18 cellular contexts compared by ENCODE assay signal in the genomic region with DNA sequence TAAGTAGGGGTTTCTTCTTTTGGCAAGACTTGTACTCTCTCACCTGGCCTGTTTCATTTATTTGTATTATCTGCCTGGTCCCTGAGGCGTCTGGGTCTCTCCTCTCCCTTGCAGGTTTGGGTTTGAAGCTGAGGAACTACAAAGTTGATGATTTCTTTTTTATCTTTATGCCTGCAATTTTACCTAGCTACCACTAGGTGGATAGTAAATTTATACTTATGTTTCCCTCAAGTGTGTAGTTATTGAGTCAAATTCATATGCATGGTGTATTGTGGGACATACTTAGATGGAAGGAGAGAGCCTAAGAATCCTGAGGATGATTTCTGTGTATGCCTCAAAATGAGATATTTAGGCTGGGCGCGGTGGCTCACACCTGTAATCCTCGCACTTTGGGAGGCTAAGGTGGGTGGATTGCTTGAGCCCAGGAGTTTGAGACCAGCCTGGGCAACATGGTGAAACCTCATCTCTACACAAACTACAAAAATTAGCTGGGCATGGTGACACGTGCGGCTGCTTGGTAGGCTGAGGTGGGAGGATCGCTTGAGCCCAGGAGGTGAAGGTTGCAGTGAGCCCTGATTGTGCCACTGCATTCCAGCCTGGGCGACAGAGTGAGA. TPM values are rescaled to one million over a fixed set of nuclear protein-coding genes. Genes with fewer than 3 reads are reported as not detected.
A peak's percentile ranks its signal among the peaks of the same experiment; 100 is the strongest.
DNase-seq lines count a peak whose midpoint lies in the region; ATAC-seq and TF ChIP-seq lines count a peak whose summit lies in the region.
"Had no signal": no experiment of that assay in that cellular context is flagged by ENCODE, and none has a peak within 500 bp of the region (broad histone marks: within the 10 kb centered on the region; RNA-seq: fewer than 3 reads in every experiment).

No MANE protein-coding gene starts in this region.

- TF ChIP-seq CTCF in activated CD8-positive, alpha-beta T cell treated with anti-CD3 and anti-CD28 coated beads for 36 hours (IDR thresholded peaks at IDR 0.05): peak; percentile 64
- TF ChIP-seq CTCF in PC-3 (conservative IDR thresholded peaks at IDR 0.05; ENCODE audit: low read depth, low read length) (peak; percentile 56), fibroblast of pulmonary artery (IDR thresholded peaks at IDR 0.05; ENCODE audit: low read length, missing control alignments) (peak; percentile 38), transverse colon (IDR thresholded peaks at IDR 0.05) (peak; percentile 26 to 59 (median 40)), lower leg skin (IDR thresholded peaks at IDR 0.05) (no peak)

- peaks cover 2% of the 10 kb centered on the region for H3K9me3 Mint-ChIP-seq in activated CD8-positive, alpha-beta T cell treated with anti-CD3 and anti-CD28 coated beads for 36 hours
- no peaks in the 10 kb centered on the region for H3K9me3 Mint-ChIP-seq in activated CD8-positive, alpha-beta T cell treated with anti-CD3 and anti-CD28 coated beads, Interleukin-2, amount 10 ng/mL, durations not matched to agents 7 days and 5 days (ENCODE audit: insufficient read depth)
- H3K9me3 Mint-ChIP-seq: activated CD4-positive, alpha-beta T cell treated with anti-CD3 and anti-CD28 coated beads, Interleukin-2, amount 10 ng/mL, durations not matched to agents 24 days and 14 days had no signal

- CTCF ChIA-PET in activated CD8-positive, alpha-beta T cell treated with anti-CD3 and anti-CD28 coated beads for 36 hours (lab: Charles Lee): interaction anchor here (0.6 to 1.8 kb wide), 21 partner anchors 8 to 470 kb away, joined by 3 to 8 read pairs (median 3); a partner anchor contains a TSS
- CTCF ChIA-PET in activated CD8-positive, alpha-beta T cell treated with anti-CD3 and anti-CD28 coated beads, Interleukin-2, amount 10 ng/mL, durations not matched to agents 7 days and 5 days (lab: Charles Lee): interaction anchor here (0.7 to 3.3 kb wide), 11 partner anchors 10 to 479 kb away, joined by 3 to 18 read pairs (median 4); a partner anchor contains a TSS
- CTCF ChIA-PET in PC-3 (lab: Charles Lee): interaction anchor here (0.5 to 1.3 kb wide), 3 partner anchors 21 to 85 kb away, joined by 3 to 6 read pairs (median 3); no protein-coding TSS in a partner anchor

- no peak for DNase-seq in activated CD8-positive, alpha-beta T cell treated with anti-CD3 and anti-CD28 coated beads for 36 hours
- no peak for DNase-seq in activated CD8-positive, alpha-beta T cell treated with anti-CD3 and anti-CD28 coated beads, Interleukin-2, amount 10 ng/mL, durations not matched to agents 7 days and 5 days
- DNase-seq in PC-3 (peak; percentile 29), fibroblast of pulmonary artery (ENCODE audit: low read depth) (no peak), transverse colon (no peak), T-helper 1 cell (no peak), lower leg skin (ENCODE audit: low spot score in 2 of 2) (no peak)
- DNase-seq: activated CD4-positive, alpha-beta T cell treated with anti-CD3 and anti-CD28 coated beads, Interleukin-2, amount 10 ng/mL, durations not matched to agents 24 days and 14 days; activated gamma-delta T cell treated with Interleukin-2 at 50 U/mL for 16 hours; head of caudate nucleus; NCI-H1048; NCI-H69; substantia nigra had no signal

- no peak overlapping the region for H3K27ac Mint-ChIP-seq in activated CD8-positive, alpha-beta T cell treated with anti-CD3 and anti-CD28 coated beads for 36 hours
- no peak overlapping the region for H3K27ac Mint-ChIP-seq in activated CD8-positive, alpha-beta T cell treated with anti-CD3 and anti-CD28 coated beads, Interleukin-2, amount 10 ng/mL, durations not matched to agents 7 days and 5 days
- H3K27ac Mint-ChIP-seq: activated CD4-positive, alpha-beta T cell treated with anti-CD3 and anti-CD28 coated beads, Interleukin-2, amount 10 ng/mL, durations not matched to agents 24 days and 14 days had no signal

- intact Hi-C loops in activated CD8-positive, alpha-beta T cell treated with anti-CD3 and anti-CD28 coated beads for 36 hours (cut with micrococcal nuclease): no loop called here
- intact Hi-C loops in PC-3 (cut with micrococcal nuclease): no loop called here
- intact Hi-C loops in transverse colon (cut with DNase I; ENCODE audit: low total_unique reads): no loop called here
- intact Hi-C loops in lower leg skin (cut with DNase I; ENCODE audit: low total_unique reads): no loop called here

- no peaks in the 10 kb centered on the region for H3K27me3 ChIP-seq in PC-3 (ENCODE audit: low read length)
- H3K27me3 ChIP-seq in transverse colon: no peaks in the 10 kb centered on the region

- no peak overlapping the region for H2AFZ ChIP-seq in PC-3 (ENCODE audit: low read length)

- whole genome bisulfite sequencing in transverse colon (ENCODE audit: low coverage in 1 of 2), 2 donors: 92 to 93% methylated on average over 5 to 8 of the region's 8 CpGs
- WGBS in lower leg skin, 2 donors: 92 to 95% methylated on average over 8 of the region's 8 CpGs

- no peak overlapping the region for H3K4me2 ChIP-seq in PC-3 (ENCODE audit: low read length)

- H3K79me2 ChIP-seq in PC-3 (ENCODE audit: low read length): no peaks in the 10 kb centered on the region

- TF ChIP-seq POLR2A in transverse colon (IDR thresholded peaks at IDR 0.05) (no peak), lower leg skin (IDR thresholded peaks at IDR 0.05) (no peak)

- POLR2A ChIA-PET in activated CD8-positive, alpha-beta T cell treated with anti-CD3 and anti-CD28 coated beads for 36 hours (lab: Charles Lee): no interaction called here
- POLR2A ChIA-PET in activated CD8-positive, alpha-beta T cell treated with anti-CD3 and anti-CD28 coated beads, Interleukin-2, amount 10 ng/mL, durations not matched to agents 7 days and 5 days (lab: Charles Lee): no interaction called here
- POLR2A ChIA-PET in PC-3 (lab: Charles Lee; ENCODE audit: unreplicated experiment): no interaction called here

- H3K4me1 ChIP-seq in PC-3 (ENCODE audit: insufficient read depth, low read length): peaks cover 19% of the 10 kb centered on the region
- peaks cover 0 to 19% (median 7%) of the 10 kb centered on the region in 4 donors for H3K4me1 ChIP-seq in transverse colon

- no peaks in the 10 kb centered on the region for H3K9me2 ChIP-seq in PC-3 (replicated peaks; ENCODE audit: low read length)

- H3K36me3 ChIP-seq in PC-3 (ENCODE audit: low read depth, low read length) (no peaks in the 10 kb centered on the region), transverse colon (peaks cover 0 to 10% (median 0%) of the 10 kb centered on the region in 4 donors)

- BruUV-seq in PC-3 (replicated peaks; lab: Mats Ljungman, UMichigan): no TSS peak

- H3K4me3 ChIP-seq in PC-3 (ENCODE audit: low read length): no peak overlapping the region
- H3K4me3 ChIP-seq in fibroblast of pulmonary artery (replicated peaks; ENCODE audit: low read depth, low read length): no peak overlapping the region
- no peak overlapping the region for H3K4me3 ChIP-seq in transverse colon
- no peak overlapping the region for H3K4me3 ChIP-seq in lower leg skin (ENCODE audit: low read depth, poor library complexity, severe bottlenecking)
- H3K4me3 ChIP-seq: coronary artery, lung had no signal

- no peaks in the 10 kb centered on the region for H4K20me1 ChIP-seq in PC-3 (ENCODE audit: low read length)

- H3K27ac ChIP-seq in PC-3 (ENCODE audit: low read length) (no peak overlapping the region), transverse colon (no peak overlapping the region)
- H3K27ac ChIP-seq: coronary artery had no signal

- no peak overlapping the region for H3K4me3 Mint-ChIP-seq in activated CD8-positive, alpha-beta T cell treated with anti-CD3 and anti-CD28 coated beads for 36 hours
- H3K4me3 Mint-ChIP-seq in activated CD8-positive, alpha-beta T cell treated with anti-CD3 and anti-CD28 coated beads, Interleukin-2, amount 10 ng/mL, durations not matched to agents 7 days and 5 days: no peak overlapping the region
- H3K4me3 Mint-ChIP-seq: activated CD4-positive, alpha-beta T cell treated with anti-CD3 and anti-CD28 coated beads, Interleukin-2, amount 10 ng/mL, durations not matched to agents 24 days and 14 days had no signal

- in situ Hi-C loops in transverse colon (cut with MboI; ENCODE audit: low pct_ligation_motif_present in 1 of 4, low pct_unique_long_range_greater_than_20kb in 1 of 4, low sequenced_read_pairs in 3 of 4): no loop called here

- no peak for ATAC-seq in activated CD8-positive, alpha-beta T cell treated with anti-CD3 and anti-CD28 coated beads for 36 hours
- ATAC-seq in activated CD8-positive, alpha-beta T cell treated with anti-CD3 and anti-CD28 coated beads, Interleukin-2, amount 10 ng/mL, durations not matched to agents 7 days and 5 days: no peak
- ATAC-seq in PC-3 (no peak), GM19463 (IDR thresholded peaks at IDR 0.05; ENCODE audit: unreplicated experiment) (no peak)

- no peak overlapping the region for H3K9ac ChIP-seq in PC-3 (ENCODE audit: low read length)

- TF ChIP-seq EP300 in transverse colon (IDR thresholded peaks at IDR 0.05; ENCODE audit: low read depth): no peak

- H3K4me1 Mint-ChIP-seq in activated CD8-positive, alpha-beta T cell treated with anti-CD3 and anti-CD28 coated beads for 36 hours (ENCODE audit: low read depth): peaks cover 3% of the 10 kb centered on the region
- H3K4me1 Mint-ChIP-seq in activated CD8-positive, alpha-beta T cell treated with anti-CD3 and anti-CD28 coated beads, Interleukin-2, amount 10 ng/mL, durations not matched to agents 7 days and 5 days (ENCODE audit: low read depth): peaks cover 3% of the 10 kb centered on the region

- H3K36me3 Mint-ChIP-seq in activated CD8-positive, alpha-beta T cell treated with anti-CD3 and anti-CD28 coated beads for 36 hours (ENCODE audit: low read depth): no peaks in the 10 kb centered on the region
- no peaks in the 10 kb centered on the region for H3K36me3 Mint-ChIP-seq in activated CD8-positive, alpha-beta T cell treated with anti-CD3 and anti-CD28 coated beads, Interleukin-2, amount 10 ng/mL, durations not matched to agents 7 days and 5 days (ENCODE audit: low read depth)

- H3K9me3 ChIP-seq in PC-3 (ENCODE audit: low read length): no peaks in the 10 kb centered on the region
- H3K9me3 ChIP-seq in transverse colon: no peaks in the 10 kb centered on the region

- H3F3A ChIP-seq in PC-3 (ENCODE audit: low read length, unreplicated experiment): no peaks in the 10 kb centered on the region

- peaks cover 9% of the 10 kb centered on the region for H3K27me3 Mint-ChIP-seq in activated CD8-positive, alpha-beta T cell treated with anti-CD3 and anti-CD28 coated beads for 36 hours
- peaks cover 12% of the 10 kb centered on the region for H3K27me3 Mint-ChIP-seq in activated CD8-positive, alpha-beta T cell treated with anti-CD3 and anti-CD28 coated beads, Interleukin-2, amount 10 ng/mL, durations not matched to agents 7 days and 5 days (ENCODE audit: low read depth)

RNA-seq across cellular contexts. Expression of a gene that starts 13.6 kb away (rescaled TPM):
- not detected for total RNA-seq in activated CD8-positive, alpha-beta T cell treated with anti-CD3 and anti-CD28 coated beads for 36 hours
- total RNA-seq in activated CD8-positive, alpha-beta T cell treated with anti-CD3 and anti-CD28 coated beads, Interleukin-2, amount 10 ng/mL, durations not matched to agents 7 days and 5 days: not detected
- total RNA-seq in PC-3 (2014; rRNA removed) (59.0 and 59.4 TPM in 2 replicates), transverse colon (100 to 1,000 TPM in 3 of 4 donors, 10 to 100 TPM in 1; 70.7 to 219 (median 175) TPM), lower leg skin (10 to 100 TPM; 13.3 to 42.7 (median 18.5) TPM)

RNA-seq across cellular contexts. Expression of a gene that starts 50.1 kb away (rescaled TPM):
- total RNA-seq in activated CD8-positive, alpha-beta T cell treated with anti-CD3 and anti-CD28 coated beads for 36 hours: not detected
- total RNA-seq in activated CD8-positive, alpha-beta T cell treated with anti-CD3 and anti-CD28 coated beads, Interleukin-2, amount 10 ng/mL, durations not matched to agents 7 days and 5 days: not detected
- total RNA-seq in PC-3 (2014; rRNA removed) (not detected in 2 replicates), transverse colon (not detected), lower leg skin (not detected)
- total RNA-seq: activated CD4-positive, alpha-beta T cell treated with anti-CD3 and anti-CD28 coated beads, Interleukin-2, amount 10 ng/mL, durations not matched to agents 24 days and 14 days; Daoy; posterior vena cava had no signal

Comparison
In these comparisons a context has a peak if more than half of its experiments do, and no peak if none do; other contexts are left out.
1. CTCF ChIP-seq: peak in activated CD8-positive, alpha-beta T cell treated with anti-CD3 and anti-CD28 coated beads for 36 hours (single experiment), PC-3 (single experiment), fibroblast of pulmonary artery (single experiment) and transverse colon (5 of 5); none in lower leg skin (0 of 3).
2. RNA of a gene that starts 13.6 kb away (total RNA-seq): 70.7 to 219 TPM in transverse colon, 59.0 to 59.4 TPM in PC-3 and 13.3 to 42.7 TPM in lower leg skin; not detected in activated CD8-positive, alpha-beta T cell treated with anti-CD3 and anti-CD28 coated beads, Interleukin-2, amount 10 ng/mL, durations not matched to agents 7 days and 5 days and not detected in activated CD8-positive, alpha-beta T cell treated with anti-CD3 and anti-CD28 coated beads for 36 hours; every median in the first group is over 10 times any median in the second.